ENCODE assay signal across 20 cellular contexts in genomic region chr18:48739266-48740067, GRCh38.
DNase-seq lines count a peak whose midpoint lies in the region; ATAC-seq, FAIRE-seq and TF ChIP-seq lines count a peak whose summit lies in the region.
"Had no signal": no experiment of that assay in that cellular context is flagged by ENCODE, and none has a peak within 500 bp of the region (broad histone marks: within the 10 kb centered on the region; RNA-seq: fewer than 3 reads in every experiment).

No MANE protein-coding gene starts in this region.

- H2AFZ ChIP-seq in hepatocyte: no peak overlapping the region

- peaks cover 14% of the 10 kb centered on the region for H3K36me3 Mint-ChIP-seq in osteocyte (ENCODE audit: unreplicated experiment)
- H3K36me3 Mint-ChIP-seq: CD4-positive, CD25-positive, alpha-beta regulatory T cell had no signal

- no peak overlapping the region for H3K4me3 ChIP-seq in ascending aorta
- H3K4me3 ChIP-seq in kidney (ENCODE audit: low read length in 2 of 2): no peak overlapping the region
- no peak overlapping the region for H3K4me3 ChIP-seq in aorta (ENCODE audit: low read length in 2 of 2)
- H3K4me3 ChIP-seq in left lung: no peak overlapping the region
- H3K4me3 ChIP-seq in hepatocyte: no peak overlapping the region
- H3K4me3 ChIP-seq: GM12878, Peyer's patch, SJCRH30 had no signal

- H3K4me1 ChIP-seq in ascending aorta (peaks cover 25 to 60% of the 10 kb centered on the region in 2 donors), kidney (ENCODE audit: control insufficient read depth in 1 of 2, insufficient read depth in 1 of 2, low read depth in 1 of 2, low read length in 2 of 2) (peaks cover 0 to 7% of the 10 kb centered on the region in 2 donors), aorta (ENCODE audit: control insufficient read depth in 1 of 2, insufficient read depth in 2 of 2, low read length in 2 of 2) (peaks cover 0 to 7% of the 10 kb centered on the region in 2 donors), left lung (peaks cover 4 to 24% of the 10 kb centered on the region in 2 donors), hepatocyte (ENCODE audit: insufficient read depth) (peaks cover 11% of the 10 kb centered on the region)
- H3K4me1 ChIP-seq: SJCRH30 had no signal

- H3K27ac ChIP-seq in ascending aorta (peak overlapping the region; percentile 80 to 84), kidney (ENCODE audit: low read depth in 2 of 2, low read length in 2 of 2) (no peak overlapping the region), aorta (ENCODE audit: low read depth in 1 of 2, low read length in 2 of 2) (peak overlapping the region; percentile 28 to 64), left lung (no peak overlapping the region), hepatocyte (no peak overlapping the region)
- H3K27ac ChIP-seq: HL-60, KMS-11, Peyer's patch, SJCRH30 had no signal

- FAIRE-seq in kidney (lab: Jason Lieb, UNC): no peak
- FAIRE-seq: GM12878, H54 had no signal

- H3K36me3 ChIP-seq in ascending aorta (no peaks in the 10 kb centered on the region), kidney (ENCODE audit: control insufficient read depth in 1 of 2, insufficient read depth in 2 of 2, low read length in 2 of 2) (no peaks in the 10 kb centered on the region), aorta (ENCODE audit: control insufficient read depth in 1 of 2, insufficient read depth in 2 of 2, low read length in 1 of 2) (no peaks in the 10 kb centered on the region), left lung (no peaks in the 10 kb centered on the region), hepatocyte (replicated peaks; ENCODE audit: insufficient read depth, low read depth) (no peaks in the 10 kb centered on the region)
- H3K36me3 ChIP-seq: Peyer's patch, SJCRH30 had no signal

- peak overlapping the region; percentile 31 for H3K27ac Mint-ChIP-seq in osteocyte (ENCODE audit: unreplicated experiment)

- no peaks in the 10 kb centered on the region for H3K9me2 ChIP-seq in hepatocyte (replicated peaks; ENCODE audit: insufficient read depth)

- DNase-seq in ascending aorta (ENCODE audit: low spot score in 2 of 2): no peak
- peak; percentile 44 for DNase-seq in kidney
- DNase-seq in osteocyte (ENCODE audit: extremely low spot score, unreplicated experiment): no peak
- peak in 1 of 2 donors; percentile 64 for DNase-seq in aorta
- no peak for DNase-seq in left lung
- no peak for DNase-seq in hepatocyte (ENCODE audit: low spot score)
- no peak for DNase-seq in KG1 (lab: John Stamatoyannopoulos, UW)
- DNase-seq: CD4-positive, CD25-positive, alpha-beta regulatory T cell; DMS79; NCI-H1092 treated with DMSO at 0.1 percent for 48 hours; NCI-H2081; NCI-H2171; NCI-H345; NCI-H524 treated with DMSO at 0.1 percent for 48 hours; Peyer's patch; SJCRH30 had no signal

- peaks cover 66% of the 10 kb centered on the region for H3K4me1 Mint-ChIP-seq in osteocyte (ENCODE audit: unreplicated experiment)

- no peaks in the 10 kb centered on the region for H4K20me1 ChIP-seq in hepatocyte (ENCODE audit: insufficient read depth, poor library complexity, severe bottlenecking)

- H3K4me2 ChIP-seq in hepatocyte: no peak overlapping the region
- H3K4me2 ChIP-seq: KMS-11 had no signal

- no peaks in the 10 kb centered on the region for H3K9me3 Mint-ChIP-seq in osteocyte (ENCODE audit: unreplicated experiment)
- H3K9me3 Mint-ChIP-seq: CD4-positive, CD25-positive, alpha-beta regulatory T cell had no signal

- H3K9ac ChIP-seq in kidney (ENCODE audit: low read length in 2 of 2): no peak overlapping the region
- H3K9ac ChIP-seq: KMS-11 had no signal

- no peak for ATAC-seq in aorta (ENCODE audit: low FRiP score)
- no peak for ATAC-seq in left lung
- ATAC-seq: GM12878 had no signal

- H3K27me3 ChIP-seq in ascending aorta (no peaks in the 10 kb centered on the region), aorta (ENCODE audit: control insufficient read depth in 1 of 2, insufficient read depth in 2 of 2, low read length in 1 of 2) (no peaks in the 10 kb centered on the region), left lung (no peaks in the 10 kb centered on the region), hepatocyte (no peaks in the 10 kb centered on the region)
- H3K27me3 ChIP-seq: Peyer's patch, SJCRH30 had no signal

- intact Hi-C loops in ascending aorta (cut with DNase I): loop anchor here (5.0 kb wide), 1 partner anchor 57 kb away; no protein-coding TSS in a partner anchor
- intact Hi-C loops in kidney (cut with DNase I): no loop called here
- intact Hi-C loops in aorta (cut with DNase I): no loop called here
- intact Hi-C loops in left lung (cut with DNase I): no loop called here

- H3K79me2 ChIP-seq in hepatocyte: no peaks in the 10 kb centered on the region

- no peaks in the 10 kb centered on the region for H3K27me3 Mint-ChIP-seq in osteocyte (ENCODE audit: unreplicated experiment)

- no peak overlapping the region for H3K4me3 Mint-ChIP-seq in osteocyte (ENCODE audit: unreplicated experiment)
- H3K4me3 Mint-ChIP-seq: CD4-positive, CD25-positive, alpha-beta regulatory T cell had no signal

- TF ChIP-seq CTCF in ascending aorta (IDR thresholded peaks at IDR 0.05) (no peak), kidney (IDR thresholded peaks at IDR 0.05; ENCODE audit: borderline replicate concordance, extremely low read depth, insufficient read depth) (no peak), osteocyte (IDR thresholded peaks at IDR 0.05) (no peak), left lung (IDR thresholded peaks at IDR 0.05) (no peak), hepatocyte (IDR thresholded peaks at IDR 0.05; ENCODE audit: poor library complexity) (no peak)

- H3K9me3 ChIP-seq in ascending aorta (no peaks in the 10 kb centered on the region), kidney (ENCODE audit: control insufficient read depth in 1 of 2, low read length in 2 of 2) (no peaks in the 10 kb centered on the region), aorta (ENCODE audit: control insufficient read depth, low read length) (no peaks in the 10 kb centered on the region), left lung (no peaks in the 10 kb centered on the region), hepatocyte (ENCODE audit: low read depth) (no peaks in the 10 kb centered on the region)
- H3K9me3 ChIP-seq: Peyer's patch, SJCRH30 had no signal

- WGBS in aorta, 2 donors: 63 to 68% methylated on average over 17 of the region's 17 CpGs
- 87% methylated on average over 17 of the region's 17 CpGs for whole genome bisulfite sequencing in hepatocyte (ENCODE audit: low lambda C conversion rate, missing lambda C conversion rate)

Comparison
In these comparisons a context has a peak if more than half of its experiments do, and no peak if none do; other contexts are left out.
1. H3K27ac ChIP-seq: peak in ascending aorta (2 of 2) and aorta (2 of 2); none in kidney (0 of 2), left lung (0 of 2) and hepatocyte (single experiment).